Comparison of ENCODE assay signal across 8 cellular contexts in the genomic region with DNA sequence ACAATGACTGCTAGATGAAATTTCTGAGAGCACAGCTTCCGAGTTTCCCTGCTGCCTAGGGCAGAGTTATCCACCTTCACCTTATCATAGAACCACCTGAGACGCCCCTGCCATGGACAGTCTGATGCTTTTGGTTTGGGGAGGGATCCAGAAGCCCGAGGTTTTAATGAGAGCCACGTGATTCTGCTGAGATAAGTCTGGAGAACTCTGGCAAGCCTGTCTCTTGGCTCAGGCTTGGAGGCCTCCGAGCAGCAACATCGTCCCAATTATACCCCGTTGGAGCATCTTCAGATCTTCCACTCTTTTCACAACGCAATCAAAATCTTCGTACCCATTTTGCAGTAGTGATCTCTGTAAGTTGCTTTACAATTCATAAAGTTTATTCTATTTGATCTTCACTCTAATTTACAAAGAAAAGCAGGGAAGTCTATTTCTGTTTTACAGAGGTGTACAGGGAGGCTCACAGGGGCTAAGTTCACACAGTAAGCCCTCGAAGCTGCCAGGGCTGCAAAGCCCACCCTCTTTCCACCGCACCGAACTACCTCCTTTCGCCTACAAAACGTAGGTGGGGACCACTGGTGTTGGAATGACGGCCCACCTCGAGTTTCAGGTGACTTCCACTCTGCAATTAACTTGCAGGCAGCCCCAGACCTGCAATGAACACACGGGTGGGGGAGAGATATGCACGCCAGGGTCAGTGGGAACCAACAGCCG. TPM values are rescaled to one million over a fixed set of nuclear protein-coding genes. Genes with fewer than 3 reads are reported as not detected.
A peak's percentile ranks its signal among the peaks of the same experiment; 100 is the strongest.
DNase-seq lines count a peak whose midpoint lies in the region; TF ChIP-seq lines count a peak whose summit lies in the region.

No MANE protein-coding gene starts in this region.

- peak overlapping the region; percentile 89 for H3K9ac ChIP-seq in muscle layer of colon (ENCODE audit: low read length)

- H3K27me3 ChIP-seq in DOHH2 (ENCODE audit: control insufficient read depth, low read length), result peaks cover 9% of the 10 kb centered on the region; the same call in 1 of the 2 replicates
- no peaks in the 10 kb centered on the region for H3K27me3 ChIP-seq in dorsolateral prefrontal cortex
- no peaks in the 10 kb centered on the region for H3K27me3 ChIP-seq in muscle layer of colon (ENCODE audit: control insufficient read depth in 1 of 2, insufficient read depth in 2 of 2, low read length in 2 of 2)

- peaks cover 26% of the 10 kb centered on the region for H3K4me1 ChIP-seq in DOHH2 (ENCODE audit: control insufficient read depth, low read length)
- peaks cover 9% of the 10 kb centered on the region for H3K4me1 ChIP-seq in muscle layer of colon (ENCODE audit: insufficient read depth, low read length)

- H3K9me2 ChIP-seq in DOHH2 (replicated peaks; ENCODE audit: control insufficient read depth, low read length), result no peaks in the 10 kb centered on the region

- peak overlapping the region; percentile 90 for H3K4me3 ChIP-seq in DOHH2 (ENCODE audit: low read length)
- peak overlapping the region; percentile 55 to 95 (median 82) for H3K4me3 ChIP-seq in dorsolateral prefrontal cortex
- H3K4me3 ChIP-seq in muscle layer of colon (ENCODE audit: low read depth in 1 of 2, low read length in 2 of 2), result peak overlapping the region; percentile 77 to 91

- H3K9me3 ChIP-seq in DOHH2 (ENCODE audit: control insufficient read depth, insufficient read depth, low read length) (no peaks in the 10 kb centered on the region), muscle layer of colon (ENCODE audit: low read length) (no peaks in the 10 kb centered on the region)

- H3K36me3 ChIP-seq in DOHH2 (ENCODE audit: control insufficient read depth, low read length) (no peaks in the 10 kb centered on the region), muscle layer of colon (ENCODE audit: insufficient read depth, low read length) (no peaks in the 10 kb centered on the region)

- intact Hi-C loops in dorsolateral prefrontal cortex (cut with DNase I), result no loop called here

- no peaks in the 10 kb centered on the region for H4K20me1 ChIP-seq in DOHH2 (ENCODE audit: control insufficient read depth, insufficient read depth, low read depth, low read length)

- H3K27ac ChIP-seq in DOHH2 (ENCODE audit: low read depth, low read length) (peak overlapping the region; percentile 58; the same call in 1 of the 2 replicates), dorsolateral prefrontal cortex (peak overlapping the region in 58 of 59 donors; percentile 66 to 95 (median 90)), muscle layer of colon (ENCODE audit: low read depth, low read length) (peak overlapping the region; percentile 99)

- H3K79me2 ChIP-seq in DOHH2 (ENCODE audit: control insufficient read depth, low read length), result no peaks in the 10 kb centered on the region

- peak overlapping the region; percentile 91 for H3K4me2 ChIP-seq in DOHH2 (ENCODE audit: low read length)

- no peak for TF ChIP-seq CTCF in DOHH2 (IDR thresholded peaks at IDR 0.05; ENCODE audit: low read depth, low read length, poor library complexity, severe bottlenecking)
- no peak for TF ChIP-seq CTCF in dorsolateral prefrontal cortex (IDR thresholded peaks at IDR 0.05 in 54 of 56, conservative IDR thresholded peaks at IDR 0.05 in 2 of 56; ENCODE audit: low read depth in 1 of 56, partially characterized antibody in 56 of 56)

- DNase-seq in NCI-H1436 treated with DMSO at 0.1 percent for 48 hours (lab: John Stamatoyannopoulos, UW), result peak; percentile 26
- DNase-seq in dorsolateral prefrontal cortex, result peak in 1 of 10 donors; percentile 7
- DNase-seq in occipital lobe (lab: John Stamatoyannopoulos, UW), result no peak
- no peak for DNase-seq in NCI-H2196 (lab: John Stamatoyannopoulos, UW; ENCODE audit: unreplicated experiment)
- DNase-seq in HCEC 1CT, result no peak
- DNase-seq in SIG-M5 (lab: John Stamatoyannopoulos, UW), result no peak

- H3F3A ChIP-seq in DOHH2 (ENCODE audit: control insufficient read depth, insufficient read depth), result 0 out of 2 replicates have a peak, but pooled peaks cover 4% of the 10 kb centered on the region

RNA-seq across cellular contexts. Expression of gene HHAT, which starts 0.5 kb away (rescaled TPM):
- total RNA-seq in dorsolateral prefrontal cortex (10 to 100 TPM in 13 of 120 experiments, 1 to 10 TPM in 107; 3.6 to 14.7 (median 7.1) TPM), occipital lobe (2.0 TPM)
